In genomic region chr17:75128694-75129505, GRCh38 we compare ENCODE assay signal across 12 cellular contexts. TPM values are rescaled to one million over a fixed set of nuclear protein-coding genes. Genes with fewer than 3 reads are reported as not detected.
DNase-seq lines count a peak whose midpoint lies in the region; ATAC-seq, FAIRE-seq and TF ChIP-seq lines count a peak whose summit lies in the region.
"Had no signal": no experiment of that assay in that cellular context is flagged by ENCODE, and none has a peak within 500 bp of the region (broad histone marks: within the 10 kb centered on the region; RNA-seq: fewer than 3 reads in every experiment).

No MANE protein-coding gene starts in this region.

- TF ChIP-seq POLR2A in HepG2 (IDR thresholded peaks at IDR 0.05; ENCODE audit: insufficient read depth in 1 of 2, low read depth in 2 of 2, low read length in 2 of 2) (peak in 1 of 2 experiments; percentile 32; a peak in 2 of 4 replicates), right lobe of liver (IDR thresholded peaks at IDR 0.05) (no peak), gastrocnemius medialis (IDR thresholded peaks at IDR 0.05) (no peak)

- peaks cover 6 to 18% of the 10 kb centered on the region in 2 experiments; a peak in 4 of 5 replicates for H3K36me3 ChIP-seq in HepG2 (replicated peaks in 1 of 2; ENCODE audit: control insufficient read depth in 1 of 2, insufficient read depth in 2 of 2, low read length in 2 of 2)
- H3K36me3 ChIP-seq in right lobe of liver, result no peaks in the 10 kb centered on the region
- peaks cover 0 to 9% of the 10 kb centered on the region in 2 donors for H3K36me3 ChIP-seq in gastrocnemius medialis

- H2AFZ ChIP-seq in HepG2 (ENCODE audit: low read length), result no peak overlapping the region

- no peaks in the 10 kb centered on the region for H3K27me3 Mint-ChIP-seq in effector memory CD8-positive, alpha-beta T cell

- no peak for DNase-seq in HepG2 (ENCODE audit: low spot score)
- DNase-seq in right lobe of liver, result no peak
- DNase-seq in effector memory CD8-positive, alpha-beta T cell, result no peak
- DNase-seq in gastrocnemius medialis, result no peak
- no peak for DNase-seq in NCI-H2227 treated with DMSO at 0.1 percent for 48 hours (lab: John Stamatoyannopoulos, UW)
- DNase-seq: DND-41, heart left ventricle, NCI-H1436, RPMI8226 had no signal

- H3K4me3 Mint-ChIP-seq in effector memory CD8-positive, alpha-beta T cell, result peak overlapping the region; percentile 27 to 62

- H3K79me2 ChIP-seq in HepG2 (ENCODE audit: insufficient read depth, low read length), result peaks cover 8% of the 10 kb centered on the region

- no peaks in the 10 kb centered on the region for H3K9me3 ChIP-seq in HepG2 (ENCODE audit: low read length)
- no peaks in the 10 kb centered on the region for H3K9me3 ChIP-seq in right lobe of liver
- H3K9me3 ChIP-seq in gastrocnemius medialis, result no peaks in the 10 kb centered on the region
- H3K9me3 ChIP-seq: heart left ventricle had no signal

- no peaks in the 10 kb centered on the region for H3K27me3 ChIP-seq in HepG2 (ENCODE audit: control insufficient read depth in 1 of 2, insufficient read depth in 2 of 2, low read length in 2 of 2)
- H3K27me3 ChIP-seq in right lobe of liver, result no peaks in the 10 kb centered on the region
- H3K27me3 ChIP-seq in gastrocnemius medialis, result no peaks in the 10 kb centered on the region
- H3K27me3 ChIP-seq: heart left ventricle had no signal

- TF ChIP-seq EP300 in HepG2 (IDR thresholded peaks at IDR 0.05; ENCODE audit: low read depth in 2 of 2, low read length in 2 of 2) (no peak), HepG2 (CRISPR knock-in tag; IDR thresholded peaks at IDR 0.05; ENCODE audit: borderline replicate concordance) (no peak)

- peaks cover 4% of the 10 kb centered on the region; the same call in 1 of the 2 replicates for H4K20me1 ChIP-seq in HepG2 (ENCODE audit: insufficient read depth, low read length)

- CTCF ChIA-PET in HepG2 (lab: Yijun Ruan, JAX; ENCODE audit: low intra/inter-chr PET ratio, low total read pairs), result no interaction called here

- WGBS in HepG2 (ENCODE audit: low lambda C conversion rate), result 96% methylated on average over 24 of the region's 33 CpGs
- WGBS in right lobe of liver (ENCODE audit: insufficient coverage, low coverage, low lambda C conversion rate, missing lambda C conversion rate), result 56% methylated on average over 4 of the region's 33 CpGs

- no peak for ATAC-seq in HepG2
- ATAC-seq in right lobe of liver, result no peak
- no peak for ATAC-seq in effector memory CD8-positive, alpha-beta T cell (replicated peaks)
- ATAC-seq in gastrocnemius medialis, result no peak
- no peak for ATAC-seq in GM18868 (IDR thresholded peaks at IDR 0.05; ENCODE audit: unreplicated experiment)
- ATAC-seq: heart left ventricle, left lobe of liver had no signal

- no peaks in the 10 kb centered on the region for H3K9me3 Mint-ChIP-seq in effector memory CD8-positive, alpha-beta T cell

- H3K4me3 ChIP-seq in HepG2 (replicated peaks in 1 of 3; ENCODE audit: insufficient read depth in 1 of 3, low read depth in 2 of 3, low read length in 3 of 3) (no peak overlapping the region), right lobe of liver (no peak overlapping the region), gastrocnemius medialis (no peak overlapping the region)
- H3K4me3 ChIP-seq: heart left ventricle had no signal

- no TSS peak for BruUV-seq in HepG2 (replicated peaks; lab: Mats Ljungman, UMichigan)

- H3K27ac ChIP-seq in HepG2 (ENCODE audit: extremely low read length, insufficient read depth, low read length) (no peak overlapping the region), right lobe of liver (no peak overlapping the region), gastrocnemius medialis (no peak overlapping the region)
- H3K27ac ChIP-seq: heart left ventricle had no signal

- TF ChIP-seq CTCF in HepG2 (CRISPR knock-in tag; IDR thresholded peaks at IDR 0.05) (no peak), right lobe of liver (IDR thresholded peaks at IDR 0.05) (no peak), gastrocnemius medialis (IDR thresholded peaks at IDR 0.05 in 4 of 5, conservative IDR thresholded peaks at IDR 0.05 in 1 of 5) (no peak)

- POLR2A ChIA-PET in HepG2 (lab: Yijun Ruan, JAX), result interaction anchor here (1.0 to 1.9 kb wide), 3 partner anchors 12 to 94 kb away, joined by 3 to 9 read pairs (median 5); no protein-coding TSS in a partner anchor

- TF ChIP-seq RAD21 in HepG2 (CRISPR knock-in tag; IDR thresholded peaks at IDR 0.05), result no peak

- no peak overlapping the region for H3K27ac Mint-ChIP-seq in effector memory CD8-positive, alpha-beta T cell

- H3K9ac ChIP-seq in HepG2 (ENCODE audit: insufficient read depth, low read depth, low read length), result no peak overlapping the region

- no peak for FAIRE-seq in HepG2 (lab: Jason Lieb, UNC)
- FAIRE-seq: astrocyte had no signal

- peaks cover 26 to 39% of the 10 kb centered on the region in 2 donors for H3K4me1 Mint-ChIP-seq in effector memory CD8-positive, alpha-beta T cell (ENCODE audit: low read depth in 2 of 2)

- intact Hi-C loops in HepG2 (cut with micrococcal nuclease; ENCODE audit: unreplicated experiment), result no loop called here
- intact Hi-C loops in right lobe of liver (cut with DNase I), result no loop called here
- intact Hi-C loops in gastrocnemius medialis (cut with DNase I; ENCODE audit: low total_unique reads), result no loop called here

- peaks cover 34% of the 10 kb centered on the region for H3K4me1 ChIP-seq in HepG2 (ENCODE audit: insufficient read depth, low read length)
- H3K4me1 ChIP-seq in right lobe of liver, result peaks cover 0 to 6% (median under 1%) of the 10 kb centered on the region in 4 donors
- peaks cover 0 to 12% of the 10 kb centered on the region in 2 donors for H3K4me1 ChIP-seq in gastrocnemius medialis

- no peak overlapping the region for H3K4me2 ChIP-seq in HepG2 (ENCODE audit: low read depth, low read length)

- peaks cover 5% of the 10 kb centered on the region for H3K36me3 Mint-ChIP-seq in effector memory CD8-positive, alpha-beta T cell (ENCODE audit: insufficient read depth)

- in situ Hi-C loops in HepG2 (cut with HindIII; ENCODE audit: extremely low pct_ligation_motif_present, low pct_unique_long_range_greater_than_20kb) (no loop called here), gastrocnemius medialis (cut with MboI; ENCODE audit: low sequenced_read_pairs in 4 of 4) (loop anchor here in 1 of 4 donors (10.0 kb wide), 1 partner anchor 46 kb away; no protein-coding TSS in a partner anchor)

RNA-seq across cellular contexts. Expression of gene NT5C, which starts 2.6 kb away (rescaled TPM):
- total RNA-seq in HepG2 (2016; rRNA removed; fragmentation: Illumina TruSeq; extraction: Trizol) (31.4 and 48.6 TPM in 2 replicates), right lobe of liver (10 to 100 TPM; 10.5 to 35.1 (median 12.6) TPM), gastrocnemius medialis (100 to 1,000 TPM in 1 of 4 donors, 10 to 100 TPM in 3; 62.8 to 111 (median 68.0) TPM)
- 21.9 and 22.5 TPM in 2 replicates for total RNA-seq in HepG2 (2016; cell fraction: cytosol; rRNA removed; fragmentation: Illumina TruSeq; extraction: Trizol; ENCODE audit: low read depth)
- total RNA-seq in HepG2 (2016; cell fraction: insoluble cytoplasmic fraction; rRNA removed; fragmentation: Illumina TruSeq; extraction: Trizol), result 34.5 and 55.6 TPM in 2 replicates
- total RNA-seq in HepG2 (2016; cell fraction: membrane; rRNA removed; fragmentation: Illumina TruSeq; extraction: Trizol), result 26.2 and 30.0 TPM in 2 replicates
- 41.8 and 49.7 TPM in 2 replicates for total RNA-seq in HepG2 (2016; cell fraction: nucleus; rRNA removed; fragmentation: Illumina TruSeq; extraction: Trizol)
- polyA plus RNA-seq in HepG2 (2011; rRNA removed), result 42.8 and 42.9 TPM in 2 replicates
- 24.5 and 47.2 TPM in 2 replicates for polyA plus RNA-seq in HepG2 (2011; cell fraction: cytosol; rRNA removed)
- 143 and 153 TPM in 2 replicates for polyA plus RNA-seq in HepG2 (2011; cell fraction: nucleus; rRNA removed)
- polyA plus RNA-seq in HepG2 (2012), result 22.5 and 24.0 TPM in 2 replicates
- polyA plus RNA-seq in HepG2 (2016; cell fraction: cytosol; fragmentation: Illumina TruSeq; extraction: Trizol; ENCODE audit: low read depth), result 20.3 and 23.1 TPM in 2 replicates
- polyA plus RNA-seq in HepG2 (2016; cell fraction: insoluble cytoplasmic fraction; fragmentation: Illumina TruSeq; extraction: Trizol; ENCODE audit: low read depth), result 30.7 and 32.5 TPM in 2 replicates
- 20.1 and 23.2 TPM in 2 replicates for polyA plus RNA-seq in HepG2 (2016; cell fraction: membrane; fragmentation: Illumina TruSeq; extraction: Trizol; ENCODE audit: low read depth)
- 95.9 and 100 TPM in 2 replicates for polyA plus RNA-seq in HepG2 (2016; cell fraction: nucleus; fragmentation: Illumina TruSeq; extraction: Trizol; ENCODE audit: insufficient read depth, low read depth)
- polyA minus RNA-seq in HepG2 (2011; rRNA and poly(A)+ RNA removed; ENCODE audit: low replicate concordance), result 14.0 and 27.7 TPM in 2 replicates
- 5.2 and 5.9 TPM in 2 replicates for polyA minus RNA-seq in HepG2 (2011; cell fraction: cytosol; rRNA and poly(A)+ RNA removed)
- polyA minus RNA-seq in HepG2 (2011; cell fraction: nucleus; rRNA and poly(A)+ RNA removed), result 21.5 and 23.6 TPM in 2 replicates

RNA-seq across cellular contexts. Expression of gene ARMC7, which starts 19.1 kb away (rescaled TPM):
- total RNA-seq in HepG2 (2016; rRNA removed; fragmentation: Illumina TruSeq; extraction: Trizol), result 4.2 and 4.4 TPM in 2 replicates
- total RNA-seq in HepG2 (2016; cell fraction: cytosol; rRNA removed; fragmentation: Illumina TruSeq; extraction: Trizol; ENCODE audit: low read depth), result 1.8 TPM in 2 replicates
- total RNA-seq in HepG2 (2016; cell fraction: insoluble cytoplasmic fraction; rRNA removed; fragmentation: Illumina TruSeq; extraction: Trizol), result 4.1 and 4.5 TPM in 2 replicates
- total RNA-seq in HepG2 (2016; cell fraction: membrane; rRNA removed; fragmentation: Illumina TruSeq; extraction: Trizol), result 3.8 and 4.0 TPM in 2 replicates
- total RNA-seq in HepG2 (2016; cell fraction: nucleus; rRNA removed; fragmentation: Illumina TruSeq; extraction: Trizol), result 3.8 and 3.9 TPM in 2 replicates
- polyA plus RNA-seq in HepG2 (2011; rRNA removed), result 3.9 and 5.1 TPM in 2 replicates
- polyA plus RNA-seq in HepG2 (2011; cell fraction: cytosol; rRNA removed), result 4.8 TPM in 2 replicates
- 6.2 and 6.9 TPM in 2 replicates for polyA plus RNA-seq in HepG2 (2011; cell fraction: nucleus; rRNA removed)
- polyA plus RNA-seq in HepG2 (2012), result 6.6 and 10.2 TPM in 2 replicates
- 2.1 and 2.2 TPM in 2 replicates for polyA plus RNA-seq in HepG2 (2016; cell fraction: cytosol; fragmentation: Illumina TruSeq; extraction: Trizol; ENCODE audit: low read depth)
- polyA plus RNA-seq in HepG2 (2016; cell fraction: insoluble cytoplasmic fraction; fragmentation: Illumina TruSeq; extraction: Trizol; ENCODE audit: low read depth), result 8.6 and 11.0 TPM in 2 replicates
- polyA plus RNA-seq in HepG2 (2016; cell fraction: membrane; fragmentation: Illumina TruSeq; extraction: Trizol; ENCODE audit: low read depth), result 4.0 and 4.8 TPM in 2 replicates
- 7.7 and 8.7 TPM in 2 replicates for polyA plus RNA-seq in HepG2 (2016; cell fraction: nucleus; fragmentation: Illumina TruSeq; extraction: Trizol; ENCODE audit: insufficient read depth, low read depth)
- polyA minus RNA-seq in HepG2 (2011; rRNA and poly(A)+ RNA removed; ENCODE audit: low replicate concordance), result 9.1 and 17.2 TPM in 2 replicates
- 4.5 and 4.6 TPM in 2 replicates for polyA minus RNA-seq in HepG2 (2011; cell fraction: cytosol; rRNA and poly(A)+ RNA removed)
- 7.9 and 8.1 TPM in 2 replicates for polyA minus RNA-seq in HepG2 (2011; cell fraction: nucleus; rRNA and poly(A)+ RNA removed)
- 1 to 10 TPM; 4.7 to 6.3 (median 5.3) TPM for total RNA-seq in right lobe of liver
- 1 to 10 TPM; 2.0 to 4.4 (median 3.0) TPM for total RNA-seq in gastrocnemius medialis

RNA-seq across cellular contexts. Expression of gene JPT1, which starts 25.4 kb away (rescaled TPM):
- total RNA-seq in HepG2 (2016; rRNA removed; fragmentation: Illumina TruSeq; extraction: Trizol) (237 and 256 TPM in 2 replicates), right lobe of liver (10 to 100 TPM; 16.7 to 57.8 (median 29.5) TPM), gastrocnemius medialis (100 to 1,000 TPM in 1 of 4 donors, 10 to 100 TPM in 3; 35.5 to 113 (median 71.8) TPM)
- total RNA-seq in HepG2 (2016; cell fraction: cytosol; rRNA removed; fragmentation: Illumina TruSeq; extraction: Trizol; ENCODE audit: low read depth), result 86.3 and 92.6 TPM in 2 replicates
- total RNA-seq in HepG2 (2016; cell fraction: insoluble cytoplasmic fraction; rRNA removed; fragmentation: Illumina TruSeq; extraction: Trizol), result 209 and 270 TPM in 2 replicates
- total RNA-seq in HepG2 (2016; cell fraction: membrane; rRNA removed; fragmentation: Illumina TruSeq; extraction: Trizol), result 67.0 and 88.4 TPM in 2 replicates
- 98.2 and 106 TPM in 2 replicates for total RNA-seq in HepG2 (2016; cell fraction: nucleus; rRNA removed; fragmentation: Illumina TruSeq; extraction: Trizol)
- 32.1 and 43.3 TPM in 2 replicates for polyA plus RNA-seq in HepG2 (2011; rRNA removed)
- polyA plus RNA-seq in HepG2 (2011; cell fraction: cytosol; rRNA removed), result 92.3 and 100 TPM in 2 replicates
- polyA plus RNA-seq in HepG2 (2011; cell fraction: nucleus; rRNA removed), result 38.5 and 41.1 TPM in 2 replicates
- polyA plus RNA-seq in HepG2 (2012), result 103 and 127 TPM in 2 replicates
- polyA plus RNA-seq in HepG2 (2016; cell fraction: cytosol; fragmentation: Illumina TruSeq; extraction: Trizol; ENCODE audit: low read depth), result 83.0 and 101 TPM in 2 replicates
- polyA plus RNA-seq in HepG2 (2016; cell fraction: insoluble cytoplasmic fraction; fragmentation: Illumina TruSeq; extraction: Trizol; ENCODE audit: low read depth), result 221 and 271 TPM in 2 replicates
- polyA plus RNA-seq in HepG2 (2016; cell fraction: membrane; fragmentation: Illumina TruSeq; extraction: Trizol; ENCODE audit: low read depth), result 58.3 and 84.5 TPM in 2 replicates
- 169 and 181 TPM in 2 replicates for polyA plus RNA-seq in HepG2 (2016; cell fraction: nucleus; fragmentation: Illumina TruSeq; extraction: Trizol; ENCODE audit: insufficient read depth, low read depth)
- 28.4 and 46.4 TPM in 2 replicates for polyA minus RNA-seq in HepG2 (2011; rRNA and poly(A)+ RNA removed; ENCODE audit: low replicate concordance)
- polyA minus RNA-seq in HepG2 (2011; cell fraction: cytosol; rRNA and poly(A)+ RNA removed), result 50.6 and 65.7 TPM in 2 replicates
- 30.4 and 32.2 TPM in 2 replicates for polyA minus RNA-seq in HepG2 (2011; cell fraction: nucleus; rRNA and poly(A)+ RNA removed)

RNA-seq across cellular contexts. Expression of gene SLC16A5, which starts 41.1 kb away (rescaled TPM):
- total RNA-seq in HepG2 (2016; rRNA removed; fragmentation: Illumina TruSeq; extraction: Trizol) (0.42 and 0.69 TPM in 2 replicates), right lobe of liver (1 to 10 TPM; 1.2 to 3.7 (median 1.7) TPM), gastrocnemius medialis (1 to 10 TPM; 1.5 to 7.9 (median 6.9) TPM)
- 0.20 TPM in 1 of 2 replicates, not detected in the other for total RNA-seq in HepG2 (2016; cell fraction: cytosol; rRNA removed; fragmentation: Illumina TruSeq; extraction: Trizol; ENCODE audit: low read depth)
- 0.18 and 0.41 TPM in 2 replicates for total RNA-seq in HepG2 (2016; cell fraction: insoluble cytoplasmic fraction; rRNA removed; fragmentation: Illumina TruSeq; extraction: Trizol)
- 0.41 and 0.56 TPM in 2 replicates for total RNA-seq in HepG2 (2016; cell fraction: membrane; rRNA removed; fragmentation: Illumina TruSeq; extraction: Trizol)
- 0.50 and 0.63 TPM in 2 replicates for total RNA-seq in HepG2 (2016; cell fraction: nucleus; rRNA removed; fragmentation: Illumina TruSeq; extraction: Trizol)
- polyA plus RNA-seq in HepG2 (2011; rRNA removed), result 5.6 and 10.9 TPM in 2 replicates
- 5.4 and 6.9 TPM in 2 replicates for polyA plus RNA-seq in HepG2 (2011; cell fraction: cytosol; rRNA removed)
- polyA plus RNA-seq in HepG2 (2011; cell fraction: nucleus; rRNA removed), result 29.9 and 34.7 TPM in 2 replicates
- 2.2 and 2.9 TPM in 2 replicates for polyA plus RNA-seq in HepG2 (2012)
- polyA plus RNA-seq in HepG2 (2016; cell fraction: cytosol; fragmentation: Illumina TruSeq; extraction: Trizol; ENCODE audit: low read depth), result 0.05 and 0.19 TPM in 2 replicates
- 0.27 and 0.41 TPM in 2 replicates for polyA plus RNA-seq in HepG2 (2016; cell fraction: insoluble cytoplasmic fraction; fragmentation: Illumina TruSeq; extraction: Trizol; ENCODE audit: low read depth)
- polyA plus RNA-seq in HepG2 (2016; cell fraction: membrane; fragmentation: Illumina TruSeq; extraction: Trizol; ENCODE audit: low read depth), result 0.14 and 0.18 TPM in 2 replicates
- 0.77 and 1.00 TPM in 2 replicates for polyA plus RNA-seq in HepG2 (2016; cell fraction: nucleus; fragmentation: Illumina TruSeq; extraction: Trizol; ENCODE audit: insufficient read depth, low read depth)
- 20.1 and 31.6 TPM in 2 replicates for polyA minus RNA-seq in HepG2 (2011; rRNA and poly(A)+ RNA removed; ENCODE audit: low replicate concordance)
- polyA minus RNA-seq in HepG2 (2011; cell fraction: cytosol; rRNA and poly(A)+ RNA removed), result 4.4 and 5.7 TPM in 2 replicates
- polyA minus RNA-seq in HepG2 (2011; cell fraction: nucleus; rRNA and poly(A)+ RNA removed), result 7.1 and 7.5 TPM in 2 replicates

RNA-seq across cellular contexts. Expression of gene SUMO2, which starts 53.9 kb away (rescaled TPM):
- 553 and 842 TPM in 2 replicates for total RNA-seq in HepG2 (2016; rRNA removed; fragmentation: Illumina TruSeq; extraction: Trizol)
- total RNA-seq in HepG2 (2016; cell fraction: cytosol; rRNA removed; fragmentation: Illumina TruSeq; extraction: Trizol; ENCODE audit: low read depth), result 162 and 178 TPM in 2 replicates
- total RNA-seq in HepG2 (2016; cell fraction: insoluble cytoplasmic fraction; rRNA removed; fragmentation: Illumina TruSeq; extraction: Trizol), result 553 and 885 TPM in 2 replicates
- total RNA-seq in HepG2 (2016; cell fraction: membrane; rRNA removed; fragmentation: Illumina TruSeq; extraction: Trizol), result 469 and 483 TPM in 2 replicates
- 195 and 213 TPM in 2 replicates for total RNA-seq in HepG2 (2016; cell fraction: nucleus; rRNA removed; fragmentation: Illumina TruSeq; extraction: Trizol)
- 252 and 337 TPM in 2 replicates for polyA plus RNA-seq in HepG2 (2011; rRNA removed)
- 69.8 and 103 TPM in 2 replicates for polyA plus RNA-seq in HepG2 (2011; cell fraction: cytosol; rRNA removed)
- 25.8 and 30.1 TPM in 2 replicates for polyA plus RNA-seq in HepG2 (2011; cell fraction: nucleus; rRNA removed)
- 289 and 643 TPM in 2 replicates for polyA plus RNA-seq in HepG2 (2012)
- polyA plus RNA-seq in HepG2 (2016; cell fraction: cytosol; fragmentation: Illumina TruSeq; extraction: Trizol; ENCODE audit: low read depth), result 377 and 391 TPM in 2 replicates
- polyA plus RNA-seq in HepG2 (2016; cell fraction: insoluble cytoplasmic fraction; fragmentation: Illumina TruSeq; extraction: Trizol; ENCODE audit: low read depth), result 1,249 and 1,398 TPM in 2 replicates
- polyA plus RNA-seq in HepG2 (2016; cell fraction: membrane; fragmentation: Illumina TruSeq; extraction: Trizol; ENCODE audit: low read depth), result 612 and 621 TPM in 2 replicates
- polyA plus RNA-seq in HepG2 (2016; cell fraction: nucleus; fragmentation: Illumina TruSeq; extraction: Trizol; ENCODE audit: insufficient read depth, low read depth), result 448 and 485 TPM in 2 replicates
- 78.7 and 95.4 TPM in 2 replicates for polyA minus RNA-seq in HepG2 (2011; rRNA and poly(A)+ RNA removed; ENCODE audit: low replicate concordance)
- polyA minus RNA-seq in HepG2 (2011; cell fraction: cytosol; rRNA and poly(A)+ RNA removed), result 255 and 261 TPM in 2 replicates
- 42.5 and 63.9 TPM in 2 replicates for polyA minus RNA-seq in HepG2 (2011; cell fraction: nucleus; rRNA and poly(A)+ RNA removed)
- 100 to 1,000 TPM in 3 of 6 experiments, 10 to 100 TPM in 3; 23.6 to 120 (median 108) TPM for total RNA-seq in right lobe of liver
- total RNA-seq in gastrocnemius medialis, result 10 to 100 TPM; 36.7 to 45.1 (median 43.3) TPM
